In genomic region chr4:26947318-26947717, GRCh38 we compare ENCODE assay signal across 23 cellular contexts.
DNase-seq lines count a peak whose midpoint lies in the region; ATAC-seq, FAIRE-seq and TF ChIP-seq lines count a peak whose summit lies in the region.
"Had no signal": no experiment of that assay in that cellular context is flagged by ENCODE, and none has a peak within 500 bp of the region (broad histone marks: within the 10 kb centered on the region; RNA-seq: fewer than 3 reads in every experiment).

No MANE protein-coding gene starts in this region.

- CTCF ChIA-PET in activated CD8-positive, alpha-beta memory T cell treated with anti-CD3 and anti-CD28 coated beads, Interleukin-2, amount 10 ng/mL, durations not matched to agents 7 days and 5 days (lab: Charles Lee), result no interaction called here

- H3K4me1 ChIP-seq in mesenchymal stem cell (ENCODE audit: control insufficient read depth, insufficient read depth, low read depth, low read length) (no peaks in the 10 kb centered on the region), pancreas (no peaks in the 10 kb centered on the region), gastrocnemius medialis (no peaks in the 10 kb centered on the region)
- H3K4me1 ChIP-seq: A549, Caco-2 had no signal

- H3K27me3 ChIP-seq in mesenchymal stem cell (ENCODE audit: control insufficient read depth in 1 of 2, insufficient read depth in 1 of 2, low read length in 2 of 2) (no peaks in the 10 kb centered on the region), pancreas (no peaks in the 10 kb centered on the region), gastrocnemius medialis (no peaks in the 10 kb centered on the region)
- H3K27me3 ChIP-seq: BLaER1 treated with 17β-estradiol and CSF1 and Interleukin-3, amounts not matched to agents 10 nM and 100 nM had no signal

- no peaks in the 10 kb centered on the region for H3K9me3 ChIP-seq in mesenchymal stem cell (ENCODE audit: control insufficient read depth, low read length)
- no peaks in the 10 kb centered on the region for H3K9me3 ChIP-seq in pancreas
- no peaks in the 10 kb centered on the region for H3K9me3 ChIP-seq in gastrocnemius medialis
- H3K9me3 ChIP-seq: A549, Caco-2 had no signal

- H3K4me2 ChIP-seq in mesenchymal stem cell (ENCODE audit: low read length, poor library complexity, severe bottlenecking), result no peak overlapping the region
- H3K4me2 ChIP-seq: A549; BLaER1 treated with 17β-estradiol and CSF1 and Interleukin-3, amounts not matched to agents 10 nM and 100 nM had no signal

- H2AFZ ChIP-seq in mesenchymal stem cell (ENCODE audit: low read depth, low read length), result no peak overlapping the region

- FAIRE-seq in frontal cortex (lab: Jason Lieb, UNC) (peak; percentile 57), pancreas (lab: Jason Lieb, UNC) (peak; percentile 59)
- FAIRE-seq: A549, D721Med, GM12891, GM19239 had no signal

- H4K91ac ChIP-seq in mesenchymal stem cell (ENCODE audit: low read length), result peak overlapping the region; percentile 18

- no peak for TF ChIP-seq CTCF in pancreas (IDR thresholded peaks at IDR 0.05)
- no peak for TF ChIP-seq CTCF in gastrocnemius medialis (IDR thresholded peaks at IDR 0.05 in 4 of 5, conservative IDR thresholded peaks at IDR 0.05 in 1 of 5)

- TF ChIP-seq POLR2A in gastrocnemius medialis (IDR thresholded peaks at IDR 0.05), result no peak

- H3K9me3 Mint-ChIP-seq in activated naive CD8-positive, alpha-beta T cell (ENCODE audit: low read depth), result peaks cover 9% of the 10 kb centered on the region
- peaks cover 19% of the 10 kb centered on the region for H3K9me3 Mint-ChIP-seq in activated naive CD8-positive, alpha-beta T cell treated with anti-CD3 and anti-CD28 coated beads, Interleukin-2, amount 50 U/mL, for 24 hours
- H3K9me3 Mint-ChIP-seq in activated CD8-positive, alpha-beta memory T cell treated with anti-CD3 and anti-CD28 coated beads, Interleukin-2, amount 10 ng/mL, durations not matched to agents 7 days and 5 days (ENCODE audit: low read depth), result peaks cover 9% of the 10 kb centered on the region
- H3K9me3 Mint-ChIP-seq: CD4-positive, alpha-beta T cell had no signal

- no peak overlapping the region for H2BK120ac ChIP-seq in mesenchymal stem cell (ENCODE audit: low read depth, low read length)

- H3K9ac ChIP-seq in mesenchymal stem cell (ENCODE audit: low read length), result no peak overlapping the region
- H3K9ac ChIP-seq: BLaER1 treated with 17β-estradiol and CSF1 and Interleukin-3, amounts not matched to agents 10 nM and 100 nM had no signal

- no peak for ATAC-seq in activated naive CD8-positive, alpha-beta T cell treated with anti-CD3 and anti-CD28 coated beads, Interleukin-2, amount 50 U/mL, for 24 hours
- no peak for ATAC-seq in pancreas
- no peak for ATAC-seq in activated CD8-positive, alpha-beta memory T cell treated with anti-CD3 and anti-CD28 coated beads, Interleukin-2, amount 10 ng/mL, durations not matched to agents 7 days and 5 days
- ATAC-seq in gastrocnemius medialis, result no peak
- ATAC-seq: A549; CD8-positive, alpha-beta T cell had no signal

- H3K27ac ChIP-seq in mesenchymal stem cell (ENCODE audit: low read length, poor library complexity, severe bottlenecking) (no peak overlapping the region), pancreas (no peak overlapping the region), gastrocnemius medialis (no peak overlapping the region)
- H3K27ac ChIP-seq: 22Rv1; A549; BLaER1 treated with 17β-estradiol and CSF1 and Interleukin-3, amounts not matched to agents 10 nM and 100 nM; C4-2B had no signal

- in situ Hi-C loops in gastrocnemius medialis (cut with MboI; ENCODE audit: low sequenced_read_pairs in 4 of 4), result no loop called here

- intact Hi-C loops in pancreas (cut with DNase I), result no loop called here
- intact Hi-C loops in gastrocnemius medialis (cut with DNase I; ENCODE audit: low total_unique reads), result no loop called here

- peaks cover 47% of the 10 kb centered on the region for H3K4me1 Mint-ChIP-seq in activated naive CD8-positive, alpha-beta T cell (ENCODE audit: low read depth)
- peaks cover 26% of the 10 kb centered on the region for H3K4me1 Mint-ChIP-seq in activated naive CD8-positive, alpha-beta T cell treated with anti-CD3 and anti-CD28 coated beads, Interleukin-2, amount 50 U/mL, for 24 hours
- peaks cover 11% of the 10 kb centered on the region for H3K4me1 Mint-ChIP-seq in activated CD8-positive, alpha-beta memory T cell treated with anti-CD3 and anti-CD28 coated beads, Interleukin-2, amount 10 ng/mL, durations not matched to agents 7 days and 5 days

- no peak overlapping the region for H3K23ac ChIP-seq in mesenchymal stem cell (ENCODE audit: low read length in 2 of 2)

- H3K36me3 ChIP-seq in mesenchymal stem cell (ENCODE audit: control insufficient read depth in 1 of 2, insufficient read depth in 2 of 2, low read depth in 1 of 2, low read length in 2 of 2), result no peaks in the 10 kb centered on the region
- no peaks in the 10 kb centered on the region for H3K36me3 ChIP-seq in pancreas
- H3K36me3 ChIP-seq in gastrocnemius medialis, result no peaks in the 10 kb centered on the region

- no peak for DNase-seq in activated naive CD8-positive, alpha-beta T cell treated with anti-CD3 and anti-CD28 coated beads, Interleukin-2, amount 50 U/mL, for 24 hours
- DNase-seq in frontal cortex (ENCODE audit: low spot score in 2 of 2) (no peak), mesenchymal stem cell (no peak), pancreas (no peak), OCI-M1 (lab: John Stamatoyannopoulos, UW) (no peak), gastrocnemius medialis (no peak)
- DNase-seq in activated CD8-positive, alpha-beta memory T cell treated with anti-CD3 and anti-CD28 coated beads, Interleukin-2, amount 10 ng/mL, durations not matched to agents 7 days and 5 days, result no peak
- DNase-seq: AML-193; Caco-2; Calu3; CD4-positive, alpha-beta T cell; CD8-positive, alpha-beta T cell; DMS79 treated with DMSO at 0.1 percent for 48 hours; GF-D8 had no signal

- H3K4me3 Mint-ChIP-seq in activated naive CD8-positive, alpha-beta T cell, result no peak overlapping the region
- no peak overlapping the region for H3K4me3 Mint-ChIP-seq in activated naive CD8-positive, alpha-beta T cell treated with anti-CD3 and anti-CD28 coated beads, Interleukin-2, amount 50 U/mL, for 24 hours
- H3K4me3 Mint-ChIP-seq in activated CD8-positive, alpha-beta memory T cell treated with anti-CD3 and anti-CD28 coated beads, Interleukin-2, amount 10 ng/mL, durations not matched to agents 7 days and 5 days, result no peak overlapping the region
- H3K4me3 Mint-ChIP-seq: B cell; CD4-positive, alpha-beta T cell; CD8-positive, alpha-beta T cell had no signal

- H2BK15ac ChIP-seq in mesenchymal stem cell (ENCODE audit: low read depth, poor library complexity, severe bottlenecking), result no peak overlapping the region

- H3K79me1 ChIP-seq in mesenchymal stem cell (replicated peaks; ENCODE audit: low read length, poor library complexity, severe bottlenecking), result peaks cover 23% of the 10 kb centered on the region

- H3K36me3 Mint-ChIP-seq in activated naive CD8-positive, alpha-beta T cell, result peaks cover 23% of the 10 kb centered on the region
- H3K36me3 Mint-ChIP-seq in activated naive CD8-positive, alpha-beta T cell treated with anti-CD3 and anti-CD28 coated beads, Interleukin-2, amount 50 U/mL, for 24 hours (ENCODE audit: low read depth), result peaks cover 30% of the 10 kb centered on the region
- H3K36me3 Mint-ChIP-seq in activated CD8-positive, alpha-beta memory T cell treated with anti-CD3 and anti-CD28 coated beads, Interleukin-2, amount 10 ng/mL, durations not matched to agents 7 days and 5 days, result peaks cover 46% of the 10 kb centered on the region

- H3K4me3 ChIP-seq in mesenchymal stem cell (ENCODE audit: insufficient read depth in 1 of 2, low read depth in 1 of 2, low read length in 2 of 2), result no peak overlapping the region
- no peak overlapping the region for H3K4me3 ChIP-seq in pancreas
- no peak overlapping the region for H3K4me3 ChIP-seq in gastrocnemius medialis
- H3K4me3 ChIP-seq: A549; BLaER1 treated with 17β-estradiol and CSF1 and Interleukin-3, amounts not matched to agents 10 nM and 100 nM had no signal

- 97% methylated on average over 6 of the region's 8 CpGs for WGBS in mesenchymal stem cell
- WGBS in pancreas, 2 donors, result 83 to 84% methylated on average over 8 of the region's 8 CpGs

- H2AK5ac ChIP-seq in mesenchymal stem cell (ENCODE audit: low read length, severe bottlenecking), result no peak overlapping the region

- no peak overlapping the region for H3K4ac ChIP-seq in mesenchymal stem cell (ENCODE audit: low read depth in 1 of 2, low read length in 2 of 2)

- H3K14ac ChIP-seq in mesenchymal stem cell (ENCODE audit: low read length in 2 of 2), result peak overlapping the region in 1 of 2 experiments; percentile 28

- H2BK5ac ChIP-seq in mesenchymal stem cell (ENCODE audit: low read depth, low read length, poor library complexity, severe bottlenecking), result no peak overlapping the region

- H2BK12ac ChIP-seq in mesenchymal stem cell (ENCODE audit: low read length in 2 of 2), result no peak overlapping the region

- no peaks in the 10 kb centered on the region for H3K27me3 Mint-ChIP-seq in activated naive CD8-positive, alpha-beta T cell
- no peaks in the 10 kb centered on the region for H3K27me3 Mint-ChIP-seq in activated naive CD8-positive, alpha-beta T cell treated with anti-CD3 and anti-CD28 coated beads, Interleukin-2, amount 50 U/mL, for 24 hours
- H3K27me3 Mint-ChIP-seq in activated CD8-positive, alpha-beta memory T cell treated with anti-CD3 and anti-CD28 coated beads, Interleukin-2, amount 10 ng/mL, durations not matched to agents 7 days and 5 days, result no peaks in the 10 kb centered on the region
- H3K27me3 Mint-ChIP-seq: B cell; CD4-positive, alpha-beta T cell had no signal

- H3K27ac Mint-ChIP-seq in activated naive CD8-positive, alpha-beta T cell, result peak overlapping the region; percentile 12
- H3K27ac Mint-ChIP-seq in activated naive CD8-positive, alpha-beta T cell treated with anti-CD3 and anti-CD28 coated beads, Interleukin-2, amount 50 U/mL, for 24 hours, result no peak overlapping the region
- H3K27ac Mint-ChIP-seq in activated CD8-positive, alpha-beta memory T cell treated with anti-CD3 and anti-CD28 coated beads, Interleukin-2, amount 10 ng/mL, durations not matched to agents 7 days and 5 days, result no peak overlapping the region
- H3K27ac Mint-ChIP-seq: B cell; CD4-positive, alpha-beta T cell; CD8-positive, alpha-beta T cell had no signal

- H3K18ac ChIP-seq in mesenchymal stem cell (ENCODE audit: low read depth in 1 of 2, low read length in 2 of 2), result no peak overlapping the region

- H4K8ac ChIP-seq in mesenchymal stem cell (ENCODE audit: low read length), result no peak overlapping the region
